ENCODE assay signal across 1 cellular context in the genomic region with DNA sequence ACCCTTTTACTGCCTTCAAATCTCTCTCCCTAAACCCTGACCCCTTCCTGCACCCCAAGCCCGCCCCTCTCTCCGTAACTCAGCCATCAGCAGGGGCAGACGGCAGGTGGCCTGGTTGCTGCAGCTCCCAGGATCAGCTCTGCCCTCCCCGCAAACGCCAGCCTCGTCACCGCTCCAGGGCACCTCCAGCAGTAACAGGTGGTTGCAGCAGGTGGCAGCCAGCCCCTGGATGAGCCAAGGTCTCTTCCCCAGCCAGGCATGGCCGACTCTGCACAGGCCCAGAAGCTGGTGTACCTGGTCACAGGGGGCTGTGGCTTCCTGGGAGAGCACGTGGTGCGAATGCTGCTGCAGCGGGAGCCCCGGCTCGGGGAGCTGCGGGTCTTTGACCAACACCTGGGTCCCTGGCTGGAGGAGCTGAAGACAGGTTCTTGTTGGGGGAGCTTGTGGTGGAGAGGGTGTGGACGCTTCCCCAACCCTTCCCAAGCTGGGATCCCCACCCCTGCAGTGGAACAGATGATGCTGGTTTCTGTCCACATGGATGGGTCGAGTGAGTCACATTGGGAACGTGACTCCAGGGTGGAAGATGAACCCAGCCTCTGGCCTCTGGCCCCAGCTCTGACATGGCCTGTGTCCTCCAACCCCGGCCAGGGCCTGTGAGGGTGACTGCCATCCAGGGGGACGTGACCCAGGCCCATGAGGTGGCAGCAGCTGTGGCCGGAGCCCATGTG.
TF ChIP-seq lines count a peak whose summit lies in the region.

No MANE protein-coding gene starts in this region.

TF ChIP-seq in HepG2, 621 proteins besides CTCF, POLR2A, EP300 and RAD21 (continued from another document and continues in another):
- 0 out of 2 replicates have a peak, but pooled peaks have one; percentile 60 for TF ChIP-seq JUNB (CRISPR knock-in tag; IDR thresholded peaks at IDR 0.05; ENCODE audit: borderline replicate concordance)
- TF ChIP-seq ZBTB8A (CRISPR knock-in tag; IDR thresholded peaks at IDR 0.05; ENCODE audit: borderline replicate concordance, low read depth): 0 out of 2 replicates have a peak, but pooled peaks have one; percentile 76
- TF ChIP-seq, protein P1, sequence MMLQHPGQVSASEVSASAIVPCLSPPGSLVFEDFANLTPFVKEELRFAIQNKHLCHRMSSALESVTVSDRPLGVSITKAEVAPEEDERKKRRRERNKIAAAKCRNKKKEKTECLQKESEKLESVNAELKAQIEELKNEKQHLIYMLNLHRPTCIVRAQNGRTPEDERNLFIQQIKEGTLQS (CRISPR knock-in tag; IDR thresholded peaks at IDR 0.05): peak; percentile 25; the same call in 1 of the 2 replicates
- no peak for TF ChIP-seq ZNF207 (IDR thresholded peaks at IDR 0.05; ENCODE audit: borderline replicate concordance)
- no peak for TF ChIP-seq ZNF549 (CRISPR knock-in tag; IDR thresholded peaks at IDR 0.05)
- TF ChIP-seq ZNF776 (CRISPR knock-in tag; IDR thresholded peaks at IDR 0.05): peak; percentile 66; the same call in 1 of the 2 replicates
- TF ChIP-seq GATAD2A (CRISPR knock-in tag; IDR thresholded peaks at IDR 0.05): peak; percentile 63
- TF ChIP-seq ZNF12 (CRISPR knock-in tag; IDR thresholded peaks at IDR 0.05): peak; percentile 54; the same call in 1 of the 2 replicates
- TF ChIP-seq, protein P2, sequence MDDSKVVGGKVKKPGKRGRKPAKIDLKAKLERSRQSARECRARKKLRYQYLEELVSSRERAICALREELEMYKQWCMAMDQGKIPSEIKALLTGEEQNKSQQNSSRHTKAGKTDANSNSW (CRISPR knock-in tag; IDR thresholded peaks at IDR 0.05; ENCODE audit: borderline replicate concordance): 0 out of 2 replicates have a peak, but pooled peaks have one; percentile 79
- peak; percentile 55 for TF ChIP-seq FOSL2 (CRISPR knock-in tag; IDR thresholded peaks at IDR 0.05)
- TF ChIP-seq, protein P3, sequence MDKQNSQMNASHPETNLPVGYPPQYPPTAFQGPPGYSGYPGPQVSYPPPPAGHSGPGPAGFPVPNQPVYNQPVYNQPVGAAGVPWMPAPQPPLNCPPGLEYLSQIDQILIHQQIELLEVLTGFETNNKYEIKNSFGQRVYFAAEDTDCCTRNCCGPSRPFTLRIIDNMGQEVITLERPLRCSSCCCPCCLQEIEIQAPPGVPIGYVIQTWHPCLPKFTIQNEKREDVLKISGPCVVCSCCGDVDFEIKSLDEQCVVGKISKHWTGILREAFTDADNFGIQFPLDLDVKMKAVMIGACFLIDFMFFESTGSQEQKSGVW (CRISPR knock-in tag; IDR thresholded peaks at IDR 0.05; ENCODE audit: borderline replicate concordance): 0 out of 2 replicates have a peak, but pooled peaks have one; percentile 90
- TF ChIP-seq, protein P4, sequence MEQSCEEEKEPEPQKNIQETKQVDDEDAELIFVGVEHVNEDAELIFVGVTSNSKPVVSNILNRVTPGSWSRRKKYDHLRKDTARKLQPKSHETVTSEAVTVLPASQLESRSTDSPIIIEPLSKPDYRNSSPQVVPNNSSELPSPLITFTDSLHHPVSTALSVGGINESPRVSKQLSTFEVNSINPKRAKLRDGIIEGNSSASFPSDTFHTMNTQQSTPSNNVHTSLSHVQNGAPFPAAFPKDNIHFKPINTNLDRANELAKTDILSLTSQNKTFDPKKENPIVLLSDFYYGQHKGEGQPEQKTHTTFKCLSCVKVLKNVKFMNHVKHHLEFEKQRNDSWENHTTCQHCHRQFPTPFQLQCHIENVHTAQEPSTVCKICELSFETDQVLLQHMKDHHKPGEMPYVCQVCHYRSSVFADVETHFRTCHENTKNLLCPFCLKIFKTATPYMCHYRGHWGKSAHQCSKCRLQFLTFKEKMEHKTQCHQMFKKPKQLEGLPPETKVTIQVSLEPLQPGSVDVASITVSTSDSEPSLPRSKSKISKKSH (CRISPR knock-in tag; IDR thresholded peaks at IDR 0.05; ENCODE audit: borderline replicate concordance): peak; percentile 89; the same call in 1 of the 2 replicates
- no peak for TF ChIP-seq JARID2 (CRISPR knock-in tag; IDR thresholded peaks at IDR 0.05; ENCODE audit: insufficient replicate concordance)
- TF ChIP-seq MIER3 (CRISPR knock-in tag; IDR thresholded peaks at IDR 0.05; ENCODE audit: borderline replicate concordance): peak; percentile 51; the same call in 1 of the 2 replicates
- TF ChIP-seq, protein P5, sequence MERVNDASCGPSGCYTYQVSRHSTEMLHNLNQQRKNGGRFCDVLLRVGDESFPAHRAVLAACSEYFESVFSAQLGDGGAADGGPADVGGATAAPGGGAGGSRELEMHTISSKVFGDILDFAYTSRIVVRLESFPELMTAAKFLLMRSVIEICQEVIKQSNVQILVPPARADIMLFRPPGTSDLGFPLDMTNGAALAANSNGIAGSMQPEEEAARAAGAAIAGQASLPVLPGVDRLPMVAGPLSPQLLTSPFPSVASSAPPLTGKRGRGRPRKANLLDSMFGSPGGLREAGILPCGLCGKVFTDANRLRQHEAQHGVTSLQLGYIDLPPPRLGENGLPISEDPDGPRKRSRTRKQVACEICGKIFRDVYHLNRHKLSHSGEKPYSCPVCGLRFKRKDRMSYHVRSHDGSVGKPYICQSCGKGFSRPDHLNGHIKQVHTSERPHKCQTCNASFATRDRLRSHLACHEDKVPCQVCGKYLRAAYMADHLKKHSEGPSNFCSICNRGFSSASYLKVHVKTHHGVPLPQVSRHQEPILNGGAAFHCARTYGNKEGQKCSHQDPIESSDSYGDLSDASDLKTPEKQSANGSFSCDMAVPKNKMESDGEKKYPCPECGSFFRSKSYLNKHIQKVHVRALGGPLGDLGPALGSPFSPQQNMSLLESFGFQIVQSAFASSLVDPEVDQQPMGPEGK (CRISPR knock-in tag; IDR thresholded peaks at IDR 0.05): peak; percentile 51
- TF ChIP-seq, protein P6, sequence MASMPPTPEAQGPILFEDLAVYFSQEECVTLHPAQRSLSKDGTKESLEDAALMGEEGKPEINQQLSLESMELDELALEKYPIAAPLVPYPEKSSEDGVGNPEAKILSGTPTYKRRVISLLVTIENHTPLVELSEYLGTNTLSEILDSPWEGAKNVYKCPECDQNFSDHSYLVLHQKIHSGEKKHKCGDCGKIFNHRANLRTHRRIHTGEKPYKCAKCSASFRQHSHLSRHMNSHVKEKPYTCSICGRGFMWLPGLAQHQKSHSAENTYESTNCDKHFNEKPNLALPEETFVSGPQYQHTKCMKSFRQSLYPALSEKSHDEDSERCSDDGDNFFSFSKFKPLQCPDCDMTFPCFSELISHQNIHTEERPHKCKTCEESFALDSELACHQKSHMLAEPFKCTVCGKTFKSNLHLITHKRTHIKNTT (CRISPR knock-in tag; IDR thresholded peaks at IDR 0.05): 0 out of 2 replicates have a peak, but pooled peaks have one; percentile 89
- TF ChIP-seq KDM4B (CRISPR knock-in tag; IDR thresholded peaks at IDR 0.05): no peak
- TF ChIP-seq PHF21A (CRISPR knock-in tag; IDR thresholded peaks at IDR 0.05): peak; percentile 77
- 0 out of 2 replicates have a peak, but pooled peaks have one; percentile 59 for TF ChIP-seq YEATS2 (CRISPR knock-in tag; IDR thresholded peaks at IDR 0.05; ENCODE audit: borderline replicate concordance)
- TF ChIP-seq HIVEP1 (CRISPR knock-in tag; IDR thresholded peaks at IDR 0.05): peak; percentile 21
- 0 out of 2 replicates have a peak, but pooled peaks have one; percentile 72 for TF ChIP-seq ZFYVE20 (CRISPR knock-in tag; IDR thresholded peaks at IDR 0.05; ENCODE audit: borderline replicate concordance, low read depth)
- peak; percentile 73 for TF ChIP-seq ZNF121 (CRISPR knock-in tag; IDR thresholded peaks at IDR 0.05)
- TF ChIP-seq, protein P7, sequence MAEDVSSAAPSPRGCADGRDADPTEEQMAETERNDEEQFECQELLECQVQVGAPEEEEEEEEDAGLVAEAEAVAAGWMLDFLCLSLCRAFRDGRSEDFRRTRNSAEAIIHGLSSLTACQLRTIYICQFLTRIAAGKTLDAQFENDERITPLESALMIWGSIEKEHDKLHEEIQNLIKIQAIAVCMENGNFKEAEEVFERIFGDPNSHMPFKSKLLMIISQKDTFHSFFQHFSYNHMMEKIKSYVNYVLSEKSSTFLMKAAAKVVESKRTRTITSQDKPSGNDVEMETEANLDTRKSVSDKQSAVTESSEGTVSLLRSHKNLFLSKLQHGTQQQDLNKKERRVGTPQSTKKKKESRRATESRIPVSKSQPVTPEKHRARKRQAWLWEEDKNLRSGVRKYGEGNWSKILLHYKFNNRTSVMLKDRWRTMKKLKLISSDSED (CRISPR knock-in tag; IDR thresholded peaks at IDR 0.05): no peak
- TF ChIP-seq, protein P8, sequence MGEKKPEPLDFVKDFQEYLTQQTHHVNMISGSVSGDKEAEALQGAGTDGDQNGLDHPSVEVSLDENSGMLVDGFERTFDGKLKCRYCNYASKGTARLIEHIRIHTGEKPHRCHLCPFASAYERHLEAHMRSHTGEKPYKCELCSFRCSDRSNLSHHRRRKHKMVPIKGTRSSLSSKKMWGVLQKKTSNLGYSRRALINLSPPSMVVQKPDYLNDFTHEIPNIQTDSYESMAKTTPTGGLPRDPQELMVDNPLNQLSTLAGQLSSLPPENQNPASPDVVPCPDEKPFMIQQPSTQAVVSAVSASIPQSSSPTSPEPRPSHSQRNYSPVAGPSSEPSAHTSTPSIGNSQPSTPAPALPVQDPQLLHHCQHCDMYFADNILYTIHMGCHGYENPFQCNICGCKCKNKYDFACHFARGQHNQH (CRISPR knock-in tag; IDR thresholded peaks at IDR 0.05): peak; percentile 63
- TF ChIP-seq HES4 (CRISPR knock-in tag; IDR thresholded peaks at IDR 0.05; ENCODE audit: borderline replicate concordance): 0 out of 2 replicates have a peak, but pooled peaks have one; percentile 22
- peak; percentile 43; the same call in 1 of the 2 replicates for TF ChIP-seq FOSL1 (CRISPR knock-in tag; IDR thresholded peaks at IDR 0.05; ENCODE audit: borderline replicate concordance)
- TF ChIP-seq ZKSCAN8 (CRISPR knock-in tag; IDR thresholded peaks at IDR 0.05; ENCODE audit: borderline replicate concordance): no peak
- TF ChIP-seq, protein P9, sequence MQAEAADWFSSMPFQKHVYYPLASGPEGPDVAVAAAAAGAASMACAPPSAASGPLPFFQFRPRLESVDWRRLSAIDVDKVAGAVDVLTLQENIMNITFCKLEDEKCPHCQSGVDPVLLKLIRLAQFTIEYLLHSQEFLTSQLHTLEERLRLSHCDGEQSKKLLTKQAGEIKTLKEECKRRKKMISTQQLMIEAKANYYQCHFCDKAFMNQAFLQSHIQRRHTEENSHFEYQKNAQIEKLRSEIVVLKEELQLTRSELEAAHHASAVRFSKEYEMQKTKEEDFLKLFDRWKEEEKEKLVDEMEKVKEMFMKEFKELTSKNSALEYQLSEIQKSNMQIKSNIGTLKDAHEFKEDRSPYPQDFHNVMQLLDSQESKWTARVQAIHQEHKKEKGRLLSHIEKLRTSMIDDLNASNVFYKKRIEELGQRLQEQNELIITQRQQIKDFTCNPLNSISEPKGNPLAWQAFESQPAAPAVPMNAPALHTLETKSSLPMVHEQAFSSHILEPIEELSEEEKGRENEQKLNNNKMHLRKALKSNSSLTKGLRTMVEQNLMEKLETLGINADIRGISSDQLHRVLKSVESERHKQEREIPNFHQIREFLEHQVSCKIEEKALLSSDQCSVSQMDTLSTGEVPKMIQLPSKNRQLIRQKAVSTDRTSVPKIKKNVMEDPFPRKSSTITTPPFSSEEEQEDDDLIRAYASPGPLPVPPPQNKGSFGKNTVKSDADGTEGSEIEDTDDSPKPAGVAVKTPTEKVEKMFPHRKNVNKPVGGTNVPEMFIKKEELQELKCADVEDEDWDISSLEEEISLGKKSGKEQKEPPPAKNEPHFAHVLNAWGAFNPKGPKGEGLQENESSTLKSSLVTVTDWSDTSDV (CRISPR knock-in tag; IDR thresholded peaks at IDR 0.05): peak; percentile 98
- TF ChIP-seq SNAPC2 (CRISPR knock-in tag; IDR thresholded peaks at IDR 0.05): peak; percentile 73; the same call in 1 of the 2 replicates
- no peak for TF ChIP-seq LCORL (IDR thresholded peaks at IDR 0.05)
- peak; percentile 68; the same call in 1 of the 2 replicates for TF ChIP-seq LCORL (CRISPR knock-in tag; IDR thresholded peaks at IDR 0.05)
- TF ChIP-seq KLF11 (CRISPR knock-in tag; IDR thresholded peaks at IDR 0.05): 0 out of 2 replicates have a peak, but pooled peaks have one; percentile 27
- no peak; the same call in 1 of the 2 replicates for TF ChIP-seq RBFOX2 (IDR thresholded peaks at IDR 0.05; ENCODE audit: low read depth, low read length)
- no peak for TF ChIP-seq ATAD3A (CRISPR knock-in tag; IDR thresholded peaks at IDR 0.05)
- TF ChIP-seq, protein P10, sequence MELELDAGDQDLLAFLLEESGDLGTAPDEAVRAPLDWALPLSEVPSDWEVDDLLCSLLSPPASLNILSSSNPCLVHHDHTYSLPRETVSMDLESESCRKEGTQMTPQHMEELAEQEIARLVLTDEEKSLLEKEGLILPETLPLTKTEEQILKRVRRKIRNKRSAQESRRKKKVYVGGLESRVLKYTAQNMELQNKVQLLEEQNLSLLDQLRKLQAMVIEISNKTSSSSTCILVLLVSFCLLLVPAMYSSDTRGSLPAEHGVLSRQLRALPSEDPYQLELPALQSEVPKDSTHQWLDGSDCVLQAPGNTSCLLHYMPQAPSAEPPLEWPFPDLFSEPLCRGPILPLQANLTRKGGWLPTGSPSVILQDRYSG (CRISPR knock-in tag; IDR thresholded peaks at IDR 0.05): no peak
- TF ChIP-seq SALL2 (CRISPR knock-in tag; IDR thresholded peaks at IDR 0.05): peak; percentile 41; the same call in 1 of the 2 replicates
- no peak for TF ChIP-seq ZNF382 (CRISPR knock-in tag; IDR thresholded peaks at IDR 0.05; ENCODE audit: borderline replicate concordance)
- peak; percentile 91 for TF ChIP-seq ZNF451 (CRISPR knock-in tag; IDR thresholded peaks at IDR 0.05)
- TF ChIP-seq MTF1 (CRISPR knock-in tag; IDR thresholded peaks at IDR 0.05): peak; percentile 61; the same call in 1 of the 2 replicates
- peak; percentile 85 for TF ChIP-seq SMC3 (IDR thresholded peaks at IDR 0.05; ENCODE audit: low read length)
- TF ChIP-seq, protein P11, sequence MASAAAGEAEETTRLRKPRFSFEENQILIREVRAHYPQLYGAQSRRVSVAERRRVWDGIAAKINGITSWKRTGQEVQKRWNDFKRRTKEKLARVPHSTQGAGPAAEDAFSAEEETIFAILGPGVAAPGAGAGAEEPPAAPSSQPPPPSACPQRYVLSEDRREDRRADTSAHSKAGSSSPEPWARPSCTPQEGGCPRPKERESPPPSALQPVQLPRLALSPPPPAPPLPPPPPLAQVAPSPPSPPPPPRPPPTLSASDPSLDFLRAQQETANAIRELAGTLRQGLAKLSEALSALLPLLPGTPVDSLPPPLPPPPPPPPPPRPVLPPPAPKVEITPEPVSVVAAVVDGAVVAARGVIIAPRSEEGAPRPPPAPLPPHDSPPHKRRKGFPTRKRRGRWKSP (CRISPR knock-in tag; IDR thresholded peaks at IDR 0.05): no peak; the same call in 1 of the 2 replicates
- TF ChIP-seq, protein P12, sequence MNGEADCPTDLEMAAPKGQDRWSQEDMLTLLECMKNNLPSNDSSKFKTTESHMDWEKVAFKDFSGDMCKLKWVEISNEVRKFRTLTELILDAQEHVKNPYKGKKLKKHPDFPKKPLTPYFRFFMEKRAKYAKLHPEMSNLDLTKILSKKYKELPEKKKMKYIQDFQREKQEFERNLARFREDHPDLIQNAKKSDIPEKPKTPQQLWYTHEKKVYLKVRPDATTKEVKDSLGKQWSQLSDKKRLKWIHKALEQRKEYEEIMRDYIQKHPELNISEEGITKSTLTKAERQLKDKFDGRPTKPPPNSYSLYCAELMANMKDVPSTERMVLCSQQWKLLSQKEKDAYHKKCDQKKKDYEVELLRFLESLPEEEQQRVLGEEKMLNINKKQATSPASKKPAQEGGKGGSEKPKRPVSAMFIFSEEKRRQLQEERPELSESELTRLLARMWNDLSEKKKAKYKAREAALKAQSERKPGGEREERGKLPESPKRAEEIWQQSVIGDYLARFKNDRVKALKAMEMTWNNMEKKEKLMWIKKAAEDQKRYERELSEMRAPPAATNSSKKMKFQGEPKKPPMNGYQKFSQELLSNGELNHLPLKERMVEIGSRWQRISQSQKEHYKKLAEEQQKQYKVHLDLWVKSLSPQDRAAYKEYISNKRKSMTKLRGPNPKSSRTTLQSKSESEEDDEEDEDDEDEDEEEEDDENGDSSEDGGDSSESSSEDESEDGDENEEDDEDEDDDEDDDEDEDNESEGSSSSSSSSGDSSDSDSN (CRISPR knock-in tag; IDR thresholded peaks at IDR 0.05): peak; percentile 84
- TF ChIP-seq TRIM24 (CRISPR knock-in tag; IDR thresholded peaks at IDR 0.05): 0 out of 2 replicates have a peak, but pooled peaks have one; percentile 7
